8 cellular contexts compared by ENCODE assay signal in the genomic region with DNA sequence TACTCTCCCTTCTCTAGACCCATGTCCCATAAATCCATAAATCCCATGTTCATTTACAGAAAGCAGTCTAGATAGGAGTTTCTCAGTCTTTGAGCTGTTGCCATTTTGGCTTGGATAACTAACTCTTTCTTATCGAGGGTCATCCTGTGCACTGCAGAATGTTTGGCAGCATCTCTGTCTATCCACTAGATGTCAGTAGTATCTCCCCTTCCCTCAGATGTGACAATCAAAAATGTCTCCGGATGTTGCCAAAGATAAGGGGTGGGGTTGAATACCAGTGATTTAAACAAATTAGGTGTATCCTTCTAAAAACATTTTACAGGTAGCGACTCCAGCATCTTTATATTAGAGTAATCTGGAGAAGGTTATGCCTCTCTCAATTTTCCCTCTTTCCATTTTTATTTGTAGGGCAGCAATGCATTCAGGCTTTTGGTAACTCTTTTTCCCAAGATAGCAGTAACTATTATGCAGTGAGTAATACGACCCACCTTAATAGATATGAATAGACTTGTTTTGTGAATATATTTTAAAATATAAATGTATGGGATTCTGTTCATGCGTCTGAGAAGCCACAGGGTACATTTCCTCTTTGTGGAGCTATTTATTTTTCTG.
DNase-seq lines count a peak whose midpoint lies in the region; ATAC-seq, FAIRE-seq and TF ChIP-seq lines count a peak whose summit lies in the region.

No MANE protein-coding gene starts in this region.

- TF ChIP-seq POLR2A in Peyer's patch (IDR thresholded peaks at IDR 0.05) = no peak

- no peaks in the 10 kb centered on the region for H3K27me3 Mint-ChIP-seq in GM23338 (ENCODE audit: insufficient read depth, low read depth, poor library complexity)
- no peaks in the 10 kb centered on the region for H3K27me3 Mint-ChIP-seq in activated naive CD4-positive, alpha-beta T cell treated with anti-CD3 and anti-CD28 coated beads for 36 hours (ENCODE audit: low read depth)

- H4K20me1 ChIP-seq in GM23338 (replicated peaks; ENCODE audit: insufficient read depth) = no peaks in the 10 kb centered on the region

- no peak overlapping the region for H3K4me2 ChIP-seq in GM23338

- peaks cover 5% of the 10 kb centered on the region; the same call in 1 of the 3 replicates for H3K36me3 Mint-ChIP-seq in GM23338 (ENCODE audit: low read depth)
- no peaks in the 10 kb centered on the region for H3K36me3 Mint-ChIP-seq in activated naive CD4-positive, alpha-beta T cell treated with anti-CD3 and anti-CD28 coated beads for 36 hours (ENCODE audit: low read depth)

- no peaks in the 10 kb centered on the region for H3F3A ChIP-seq in GM23338 (replicated peaks; ENCODE audit: low read depth)

- CTCF ChIA-PET in activated naive CD4-positive, alpha-beta T cell treated with anti-CD3 and anti-CD28 coated beads for 36 hours (lab: Charles Lee) = interaction anchor here (1.2 kb wide), 1 partner anchor 9 kb away, joined by 4 read pairs; no protein-coding TSS in a partner anchor

- H2AFZ ChIP-seq in GM23338 = peak overlapping the region; percentile 30; the same call in 1 of the 2 replicates

- no peaks in the 10 kb centered on the region for H3K4me1 Mint-ChIP-seq in GM23338
- H3K4me1 Mint-ChIP-seq in activated naive CD4-positive, alpha-beta T cell treated with anti-CD3 and anti-CD28 coated beads for 36 hours (ENCODE audit: low read depth) = no peaks in the 10 kb centered on the region

- intact Hi-C loops in activated naive CD4-positive, alpha-beta T cell treated with anti-CD3 and anti-CD28 coated beads for 36 hours (cut with micrococcal nuclease) = loop anchor here (10.0 kb wide), 1 partner anchor 599 kb away; no protein-coding TSS in a partner anchor

- peak; percentile 73 for DNase-seq in G401 (ENCODE audit: low spot score)
- peak; percentile 76 for DNase-seq in GM23338 (ENCODE audit: low spot score)
- DNase-seq in KBM-7 = peak; percentile 52
- DNase-seq in Peyer's patch = no peak
- DNase-seq in fibroblast of the aortic adventitia (ENCODE audit: low read depth) = peak; percentile 14
- peak; percentile 78 for DNase-seq in urothelium cell line (ENCODE audit: low spot score)
- DNase-seq in activated naive CD4-positive, alpha-beta T cell treated with anti-CD3 and anti-CD28 coated beads for 36 hours = no peak

- H3K27me3 ChIP-seq in GM23338 (ENCODE audit: insufficient read depth) (no peaks in the 10 kb centered on the region), Peyer's patch (no peaks in the 10 kb centered on the region)

- H3K27ac ChIP-seq in GM23338 (ENCODE audit: low read depth) (no peak overlapping the region), Peyer's patch (no peak overlapping the region)

- H3K79me2 ChIP-seq in GM23338 (replicated peaks; ENCODE audit: insufficient read depth) = no peaks in the 10 kb centered on the region

- H3K36me3 ChIP-seq in GM23338 (ENCODE audit: insufficient read depth) = no peaks in the 10 kb centered on the region
- H3K36me3 ChIP-seq in Peyer's patch = peaks cover 0 to 5% (median 0%) of the 10 kb centered on the region in 3 donors

- no peaks in the 10 kb centered on the region for H3K9me3 ChIP-seq in Peyer's patch

- H3K27ac Mint-ChIP-seq in GM23338 = no peak overlapping the region
- no peak overlapping the region for H3K27ac Mint-ChIP-seq in activated naive CD4-positive, alpha-beta T cell treated with anti-CD3 and anti-CD28 coated beads for 36 hours

- H3K9me2 ChIP-seq in GM23338 (ENCODE audit: insufficient read depth) = no peaks in the 10 kb centered on the region

- H3K4me1 ChIP-seq in GM23338 (ENCODE audit: insufficient read depth) (no peaks in the 10 kb centered on the region), Peyer's patch (no peaks in the 10 kb centered on the region)

- H3K4me3 ChIP-seq in GM23338 = no peak overlapping the region
- no peak overlapping the region for H3K4me3 ChIP-seq in Peyer's patch
- H3K4me3 ChIP-seq in fibroblast of the aortic adventitia (ENCODE audit: low read depth, low read length) = no peak overlapping the region

- in situ Hi-C loops in G401 (cut with HindIII; ENCODE audit: low sequenced_read_pairs) (no loop called here), KBM-7 (cut with MboI; ENCODE audit: low pct_unique_long_range_greater_than_20kb, low sequenced_read_pairs) (no loop called here)

- TF ChIP-seq CTCF in GM23338 (conservative IDR thresholded peaks at IDR 0.05; ENCODE audit: low read depth in 2 of 2) = peak; percentile 82 to 87
- TF ChIP-seq CTCF in Peyer's patch (IDR thresholded peaks at IDR 0.05) = peak in 4 of 6 experiments; percentile 8 to 49 (median 17)
- TF ChIP-seq CTCF in fibroblast of the aortic adventitia (IDR thresholded peaks at IDR 0.05; ENCODE audit: insufficient read depth, low read length) = peak; percentile 59

- ATAC-seq in GM23338 (peak; percentile 92), HG03039 (IDR thresholded peaks at IDR 0.05; ENCODE audit: unreplicated experiment) (no peak)

- peaks cover 7% of the 10 kb centered on the region; the same call in 2 of the 3 replicates for H3K9me3 Mint-ChIP-seq in GM23338
- peaks cover 5% of the 10 kb centered on the region for H3K9me3 Mint-ChIP-seq in activated naive CD4-positive, alpha-beta T cell treated with anti-CD3 and anti-CD28 coated beads for 36 hours

- peak; percentile 90 for FAIRE-seq in urothelium cell line (lab: Jason Lieb, UNC)

- H3K4me3 Mint-ChIP-seq in GM23338 = no peak overlapping the region
- H3K4me3 Mint-ChIP-seq in activated naive CD4-positive, alpha-beta T cell treated with anti-CD3 and anti-CD28 coated beads for 36 hours = no peak overlapping the region

TF ChIP-seq in GM23338, 12 proteins besides CTCF, POLR2A, EP300 and RAD21 (continues in another document):
- TF ChIP-seq, protein P1, sequence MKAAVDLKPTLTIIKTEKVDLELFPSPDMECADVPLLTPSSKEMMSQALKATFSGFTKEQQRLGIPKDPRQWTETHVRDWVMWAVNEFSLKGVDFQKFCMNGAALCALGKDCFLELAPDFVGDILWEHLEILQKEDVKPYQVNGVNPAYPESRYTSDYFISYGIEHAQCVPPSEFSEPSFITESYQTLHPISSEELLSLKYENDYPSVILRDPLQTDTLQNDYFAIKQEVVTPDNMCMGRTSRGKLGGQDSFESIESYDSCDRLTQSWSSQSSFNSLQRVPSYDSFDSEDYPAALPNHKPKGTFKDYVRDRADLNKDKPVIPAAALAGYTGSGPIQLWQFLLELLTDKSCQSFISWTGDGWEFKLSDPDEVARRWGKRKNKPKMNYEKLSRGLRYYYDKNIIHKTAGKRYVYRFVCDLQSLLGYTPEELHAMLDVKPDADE (IDR thresholded peaks at IDR 0.05) = no peak
- TF ChIP-seq POLR2AphosphoS5 (IDR thresholded peaks at IDR 0.05; ENCODE audit: low read depth) (no peak), ZNF331 (CRISPR knock-in tag; IDR thresholded peaks at IDR 0.05; ENCODE audit: low read depth) (no peak), JUNB (IDR thresholded peaks at IDR 0.05; ENCODE audit: unreplicated experiment) (no peak), ZNF114 (CRISPR knock-in tag; IDR thresholded peaks at IDR 0.05) (no peak), EZH2 (IDR thresholded peaks at IDR 0.05; ENCODE audit: low read depth, unreplicated experiment) (no peak), STAT1 (IDR thresholded peaks at IDR 0.05; ENCODE audit: unreplicated experiment) (no peak)

Comparison
In these comparisons a context has a peak if more than half of its experiments do, and no peak if none do; other contexts are left out.
1. DNase-seq: peak in G401 (single experiment), GM23338 (single experiment), KBM-7 (single experiment), fibroblast of the aortic adventitia (single experiment) and urothelium cell line (single experiment); none in Peyer's patch (0 of 3) and activated naive CD4-positive, alpha-beta T cell treated with anti-CD3 and anti-CD28 coated beads for 36 hours (single experiment).
2. CTCF ChIP-seq: peak in every context shown above with its lines; median percentile 84 in GM23338; 59 in fibroblast of the aortic adventitia; 17 in Peyer's patch.